ENCODE assay signal across 8 cellular contexts in genomic region chr6:79869600-79870084, GRCh38.
A peak's percentile ranks its signal among the peaks of the same experiment; 100 is the strongest.
DNase-seq lines count a peak whose midpoint lies in the region; ATAC-seq, FAIRE-seq and TF ChIP-seq lines count a peak whose summit lies in the region.

No MANE protein-coding gene starts in this region.

- no peak overlapping the region for H3K4me3 ChIP-seq in NT2/D1 (ENCODE audit: insufficient read length, low read depth)
- H3K4me3 ChIP-seq in mucosa of rectum (ENCODE audit: low read length in 2 of 2) = peak overlapping the region; percentile 40 to 65

- H3K9me3 ChIP-seq in NT2/D1 (ENCODE audit: insufficient read depth, low read length) (no peaks in the 10 kb centered on the region), mucosa of rectum (ENCODE audit: control insufficient read depth in 2 of 2, low read length in 2 of 2) (no peaks in the 10 kb centered on the region)

- no peak overlapping the region for H3K9ac ChIP-seq in NT2/D1 (ENCODE audit: insufficient read length, low read depth)
- peak overlapping the region; percentile 2 to 56 for H3K9ac ChIP-seq in mucosa of rectum (ENCODE audit: low read depth in 1 of 2, low read length in 2 of 2)

- H3K36me3 ChIP-seq in NT2/D1 (ENCODE audit: insufficient read depth, insufficient read length, low read length) (no peaks in the 10 kb centered on the region), mucosa of rectum (ENCODE audit: control insufficient read depth in 2 of 2, insufficient read depth in 2 of 2, low read length in 2 of 2) (no peaks in the 10 kb centered on the region)

- H3K4me1 Mint-ChIP-seq in endothelial cell (ENCODE audit: unreplicated experiment) = peaks cover 4% of the 10 kb centered on the region

- no peak overlapping the region for H3K4me3 Mint-ChIP-seq in endothelial cell (ENCODE audit: unreplicated experiment)

- no peaks in the 10 kb centered on the region for H3K27me3 Mint-ChIP-seq in endothelial cell (ENCODE audit: unreplicated experiment)

- H3K27me3 ChIP-seq in NT2/D1 (ENCODE audit: insufficient read depth, insufficient read length) (no peaks in the 10 kb centered on the region), mucosa of rectum (ENCODE audit: control insufficient read depth in 2 of 2, insufficient read depth in 2 of 2, low read length in 2 of 2) (no peaks in the 10 kb centered on the region)

- no peaks in the 10 kb centered on the region for H3K36me3 Mint-ChIP-seq in endothelial cell (ENCODE audit: low read depth, unreplicated experiment)

- no peak overlapping the region for H3K27ac Mint-ChIP-seq in endothelial cell (ENCODE audit: unreplicated experiment)

- H3K27ac ChIP-seq in mucosa of rectum (ENCODE audit: low read depth in 2 of 2, low read length in 2 of 2) = no peak overlapping the region

- peak; percentile 77 for TF ChIP-seq CTCF in D721Med (IDR thresholded peaks at IDR 0.05; ENCODE audit: insufficient read depth, missing control alignments)
- TF ChIP-seq CTCF in endothelial cell (IDR thresholded peaks at IDR 0.05; ENCODE audit: unreplicated experiment) = peak; percentile 94

- H3K4me1 ChIP-seq in NT2/D1 (ENCODE audit: insufficient read depth, insufficient read length) = no peaks in the 10 kb centered on the region
- H3K4me1 ChIP-seq in mucosa of rectum (ENCODE audit: control insufficient read depth in 2 of 2, insufficient read depth in 2 of 2, low read length in 2 of 2) = peaks cover 4 to 9% of the 10 kb centered on the region in 2 donors

- H3K9me3 Mint-ChIP-seq in endothelial cell (ENCODE audit: unreplicated experiment) = no peaks in the 10 kb centered on the region

- ATAC-seq in GM21390 (IDR thresholded peaks at IDR 0.05; ENCODE audit: unreplicated experiment) = peak; percentile 100

- DNase-seq in D721Med (ENCODE audit: insufficient read length, low spot score) = peak; percentile 33
- DNase-seq in HT-29 (ENCODE audit: low spot score) = peak; percentile 80
- peak; percentile 48 for DNase-seq in NT2/D1 (ENCODE audit: low read depth, low spot score)
- DNase-seq in activated CD8-positive, alpha-beta memory T cell treated with anti-CD3 and anti-CD28 coated beads, Interleukin-2, amount 50 U/mL, for 24 hours (ENCODE audit: extremely low read depth) = peak; percentile 45
- peak; percentile 85 for DNase-seq in endothelial cell (ENCODE audit: low spot score)
- peak; percentile 28 to 44 for DNase-seq in stimulated activated CD8-positive, alpha-beta memory T cell treated with anti-CD3 and anti-CD28 coated beads, Interleukin-4, amount 100 ng/mL, for 4 hours (ENCODE audit: low read depth in 2 of 2, low spot score in 1 of 2)

- no peak for FAIRE-seq in D721Med (lab: Jason Lieb, UNC)

Comparison
In these comparisons a context has a peak if more than half of its experiments do, and no peak if none do; other contexts are left out.
1. DNase-seq: peak in every context shown above with its lines; median percentile 85 in endothelial cell; 80 in HT-29; 48 in NT2/D1; 45 in activated CD8-positive, alpha-beta memory T cell treated with anti-CD3 and anti-CD28 coated beads, Interleukin-2, amount 50 U/mL, for 24 hours; 36 in stimulated activated CD8-positive, alpha-beta memory T cell treated with anti-CD3 and anti-CD28 coated beads, Interleukin-4, amount 100 ng/mL, for 4 hours; 33 in D721Med.